ENCODE assay signal across 16 cellular contexts in the genomic region with DNA sequence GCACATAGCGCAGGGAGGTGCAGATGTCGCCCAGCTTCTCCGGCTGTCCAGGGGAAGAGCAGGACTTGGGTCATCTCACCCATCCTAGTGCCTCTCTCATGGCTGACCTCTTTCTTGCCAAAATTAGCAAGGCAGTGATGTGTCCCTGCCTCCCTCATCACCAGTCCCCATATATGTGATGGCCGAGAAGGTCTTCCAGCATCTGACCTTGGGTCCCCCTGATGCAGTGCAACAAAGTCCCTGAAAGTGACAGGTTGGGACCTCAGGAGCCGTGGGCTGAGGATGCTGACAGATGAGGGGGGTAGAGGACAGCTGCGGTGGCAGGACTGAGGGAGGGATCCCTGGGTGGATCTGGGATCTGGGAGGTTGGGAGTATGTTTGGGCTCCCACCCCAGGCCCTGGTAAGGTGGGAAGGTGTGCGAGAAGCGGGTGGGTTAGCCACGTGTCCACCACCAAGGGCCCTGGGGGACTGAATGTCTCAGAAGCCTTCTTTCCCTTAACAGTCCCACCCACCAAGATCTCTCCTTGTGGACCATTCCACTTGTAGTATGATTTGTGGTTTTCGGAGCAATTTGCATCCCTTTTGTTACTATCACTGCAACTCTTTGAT.
A peak's percentile ranks its signal among the peaks of the same experiment; 100 is the strongest.
DNase-seq lines count a peak whose midpoint lies in the region; ATAC-seq, FAIRE-seq and TF ChIP-seq lines count a peak whose summit lies in the region.
"Had no signal": no experiment of that assay in that cellular context is flagged by ENCODE, and none has a peak within 500 bp of the region (broad histone marks: within the 10 kb centered on the region; RNA-seq: fewer than 3 reads in every experiment).

No MANE protein-coding gene starts in this region.

- H3K27me3 ChIP-seq in GM06990 (replicated peaks; ENCODE audit: control insufficient read depth, insufficient read depth, low read length), result no peaks in the 10 kb centered on the region; the same call in 1 of the 2 replicates
- peaks cover 2 to 31% of the 10 kb centered on the region in 2 experiments; a peak in 3 of 5 replicates for H3K27me3 ChIP-seq in K562 (ENCODE audit: control insufficient read depth in 2 of 2, insufficient read depth in 2 of 2, low read length in 2 of 2)
- no peaks in the 10 kb centered on the region for H3K27me3 ChIP-seq in sigmoid colon
- H3K27me3 ChIP-seq: adrenal gland, testis had no signal

- no peaks in the 10 kb centered on the region for H3K9me1 ChIP-seq in K562 (ENCODE audit: control insufficient read depth, insufficient read depth, low read length)

- no peak for TF ChIP-seq RAD21 in K562 (CRISPR knock-in tag; conservative IDR thresholded peaks at IDR 0.05 in 1 of 2, IDR thresholded peaks at IDR 0.05 in 1 of 2)

- TF ChIP-seq EP300 in K562 (IDR thresholded peaks at IDR 0.05; ENCODE audit: low read length) (no peak), sigmoid colon (IDR thresholded peaks at IDR 0.05) (no peak)

- H3K4me2 ChIP-seq in K562 (ENCODE audit: insufficient read depth, low read length), result no peak overlapping the region
- H3K4me2 ChIP-seq: GM23338 had no signal

- H4K20me1 ChIP-seq in K562 (replicated peaks; ENCODE audit: control insufficient read depth, insufficient read depth, low read length), result peaks cover 14% of the 10 kb centered on the region

- WGBS in K562 (ENCODE audit: insufficient coverage, low coverage, missing lambda C conversion rate), result 4% methylated on average over 10 of the region's 10 CpGs
- WGBS in sigmoid colon, 2 donors, result 90 to 93% methylated on average over 10 of the region's 10 CpGs

- H3K27ac ChIP-seq in K562 (ENCODE audit: extremely low read depth, low read depth, low read length), result no peak overlapping the region
- H3K27ac ChIP-seq in sigmoid colon, result peak overlapping the region in 3 of 4 donors; percentile 56 to 65 (median 59)
- H3K27ac ChIP-seq: testis had no signal

- H3K4me3 ChIP-seq in GM06990 (replicated peaks; ENCODE audit: low read depth, low read length), result no peak overlapping the region
- H3K4me3 ChIP-seq in K562, result no peak overlapping the region
- no peak overlapping the region for H3K4me3 ChIP-seq in sigmoid colon
- H3K4me3 ChIP-seq: adrenal gland, coronary artery, GM23338, testis had no signal

- no peak for TF ChIP-seq CTCF in GM06990 (IDR thresholded peaks at IDR 0.05; ENCODE audit: insufficient read depth, low read length, poor library complexity, severe bottlenecking)
- TF ChIP-seq CTCF in LNCAP (IDR thresholded peaks at IDR 0.05), result peak; percentile 45
- TF ChIP-seq CTCF in K562 (IDR thresholded peaks at IDR 0.05 in 2 of 3, conservative IDR thresholded peaks at IDR 0.05 in 1 of 3; ENCODE audit: insufficient read depth in 2 of 3, low read depth in 1 of 3, low read length in 3 of 3), result no peak
- no peak for TF ChIP-seq CTCF in sigmoid colon (IDR thresholded peaks at IDR 0.05)

- no peak for TF ChIP-seq POLR2A in K562 (conservative IDR thresholded peaks at IDR 0.05)
- TF ChIP-seq POLR2A in sigmoid colon (IDR thresholded peaks at IDR 0.05), result no peak

- no peak for FAIRE-seq in K562 (lab: Jason Lieb, UNC)

- H3K9me3 ChIP-seq in K562 (replicated peaks; ENCODE audit: control insufficient read depth, insufficient read depth, low read depth, low read length), result no peaks in the 10 kb centered on the region
- H3K9me3 ChIP-seq in sigmoid colon, result no peaks in the 10 kb centered on the region
- H3K9me3 ChIP-seq: adrenal gland, testis had no signal

- BruUV-seq in K562 (replicated peaks; lab: Mats Ljungman, UMichigan), result no TSS peak

- H3K9ac ChIP-seq in K562 (ENCODE audit: insufficient read depth in 1 of 2, low read depth in 2 of 2, low read length in 2 of 2), result no peak overlapping the region

- CTCF ChIA-PET in K562 (lab: Yijun Ruan, JAX; ENCODE audit: low intra/inter-chr PET ratio), result interaction anchor here (0.6 to 3.0 kb wide), 9 partner anchors 14 to 257 kb away, joined by 3 to 17 read pairs (median 3); no protein-coding TSS in a partner anchor

- POLR2A ChIA-PET in K562 (lab: Yijun Ruan, JAX), result interaction anchor here (0.7 to 1.0 kb wide), 2 partner anchors 16 to 19 kb away, joined by 3 read pairs; no protein-coding TSS in a partner anchor

- DNase-seq in GM06990 (ENCODE audit: extremely low read depth, insufficient read length) (peak; percentile 25), K562 (ENCODE audit: extremely low read depth in 1 of 4, low spot score in 3 of 4) (no peak), sigmoid colon (no peak), posterior vena cava (ENCODE audit: low spot score) (no peak)
- DNase-seq: effector memory CD8-positive, alpha-beta T cell; NCI-H1417 treated with DMSO at 0.1 percent for 48 hours; NCI-H446 treated with DMSO at 0.1 percent for 48 hours; SHP77 treated with DMSO at 0.1 percent for 48 hours had no signal

- no peak overlapping the region for H2AFZ ChIP-seq in K562 (ENCODE audit: low read depth, low read length)
- H2AFZ ChIP-seq: GM23338 had no signal

- H3K36me3 ChIP-seq in GM06990 (ENCODE audit: control insufficient read depth, insufficient read depth, low read length) (no peaks in the 10 kb centered on the region), K562 (ENCODE audit: control insufficient read depth, insufficient read depth, low read length) (no peaks in the 10 kb centered on the region), sigmoid colon (peaks cover 0 to 32% (median 6%) of the 10 kb centered on the region in 4 donors)
- H3K36me3 ChIP-seq: adrenal gland had no signal

- H3K4me1 ChIP-seq in K562 (replicated peaks in 1 of 2; ENCODE audit: control insufficient read depth in 2 of 2, insufficient read depth in 2 of 2, low read length in 2 of 2) (no peaks in the 10 kb centered on the region), sigmoid colon (peaks cover 0 to 13% (median 7%) of the 10 kb centered on the region in 4 donors)
- H3K4me1 ChIP-seq: testis had no signal

- H3K79me2 ChIP-seq in K562 (ENCODE audit: control insufficient read depth, insufficient read depth, low read length), result no peaks in the 10 kb centered on the region

- ATAC-seq in K562 (peak; percentile 20), GM19023 (IDR thresholded peaks at IDR 0.05; ENCODE audit: unreplicated experiment) (no peak), HG02885 (IDR thresholded peaks at IDR 0.05; ENCODE audit: poor library complexity, unreplicated experiment) (no peak), HG02938 (IDR thresholded peaks at IDR 0.05; ENCODE audit: unreplicated experiment) (no peak)

- in situ Hi-C loops in K562 (cut with MboI), result no loop called here

- intact Hi-C loops in K562 (cut with micrococcal nuclease), result loop anchor here (10.0 kb wide), 2 partner anchors 96 to 256 kb away; a partner anchor contains a TSS
- intact Hi-C loops in sigmoid colon (cut with DNase I), result loop anchor here (2.0 kb wide), 1 partner anchor 100 kb away; no protein-coding TSS in a partner anchor
- intact Hi-C loops in posterior vena cava (cut with DNase I), result loop anchor here in 1 of 2 donors (10.0 kb wide), 1 partner anchor 256 kb away; a partner anchor contains a TSS
